Comparison of ENCODE assay signal across 11 cellular contexts in the genomic region with DNA sequence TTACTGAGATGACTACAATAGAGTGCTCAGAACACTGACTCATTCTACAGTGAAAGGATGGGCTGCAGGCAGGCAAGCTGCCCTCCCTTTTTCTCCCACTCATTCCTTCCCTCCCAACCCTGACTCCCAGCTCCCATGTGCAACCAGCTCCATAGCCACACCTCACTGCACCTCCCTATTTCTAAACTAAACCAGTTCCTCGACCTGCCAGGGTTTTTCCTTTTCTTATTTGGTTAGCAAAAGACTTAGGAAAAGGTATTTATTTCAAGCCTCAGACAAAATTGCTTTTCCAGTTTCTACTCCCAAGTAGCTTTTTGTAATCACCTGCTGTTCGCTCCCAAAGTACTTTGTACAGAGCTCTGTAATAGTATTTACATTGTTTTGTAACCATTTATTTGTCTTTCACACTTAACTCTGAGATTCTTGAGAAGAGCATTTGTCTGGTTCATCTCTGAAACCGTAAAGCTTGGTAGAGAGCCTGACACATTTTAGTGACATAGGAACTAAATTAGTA. TPM values are rescaled to one million over a fixed set of nuclear protein-coding genes. Genes with fewer than 3 reads are reported as not detected.
DNase-seq lines count a peak whose midpoint lies in the region; ATAC-seq and TF ChIP-seq lines count a peak whose summit lies in the region.
"Had no signal": no experiment of that assay in that cellular context is flagged by ENCODE, and none has a peak within 500 bp of the region (broad histone marks: within the 10 kb centered on the region; RNA-seq: fewer than 3 reads in every experiment).

No MANE protein-coding gene starts in this region.

- TF ChIP-seq CTCF in fibroblast of mammary gland (conservative IDR thresholded peaks at IDR 0.05; ENCODE audit: control insufficient read depth, insufficient read depth, low read depth, low read length) (no peak), progenitor cell of endocrine pancreas (IDR thresholded peaks at IDR 0.05; ENCODE audit: unreplicated experiment) (no peak), ascending aorta (IDR thresholded peaks at IDR 0.05) (no peak)

- H3K27ac ChIP-seq in ascending aorta = no peak overlapping the region
- no peak overlapping the region for H3K27ac ChIP-seq in Karpas-422 (ENCODE audit: low read length)
- H3K27ac ChIP-seq: tibial artery had no signal

- POLR2A ChIA-PET in activated CD8-positive, alpha-beta T cell treated with anti-CD3 and anti-CD28 coated beads, Interleukin-2, amount 10 ng/mL, durations not matched to agents 7 days and 5 days (lab: Charles Lee) = no interaction called here

- CTCF ChIA-PET in activated CD8-positive, alpha-beta T cell treated with anti-CD3 and anti-CD28 coated beads, Interleukin-2, amount 10 ng/mL, durations not matched to agents 7 days and 5 days (lab: Charles Lee) = interaction anchor here (1.4 kb wide), 1 partner anchor 103 kb away, joined by 4 read pairs; no protein-coding TSS in a partner anchor

- no peaks in the 10 kb centered on the region for H4K20me1 ChIP-seq in Karpas-422 (ENCODE audit: insufficient read depth, low read depth, low read length)

- H2AFZ ChIP-seq in Karpas-422 (ENCODE audit: low read length) = no peak overlapping the region

- H3K9me3 ChIP-seq in ascending aorta = no peaks in the 10 kb centered on the region
- H3K9me3 ChIP-seq in Karpas-422 (ENCODE audit: low read length) = no peaks in the 10 kb centered on the region
- H3K9me3 ChIP-seq: HAP-1, tibial artery had no signal

- H3K9ac ChIP-seq in Karpas-422 (ENCODE audit: low read length) = no peak overlapping the region

- no peaks in the 10 kb centered on the region for H3K9me3 Mint-ChIP-seq in progenitor cell of endocrine pancreas (ENCODE audit: low read depth)
- H3K9me3 Mint-ChIP-seq in activated CD8-positive, alpha-beta T cell treated with anti-CD3 and anti-CD28 coated beads, Interleukin-2, amount 10 ng/mL, durations not matched to agents 7 days and 5 days (ENCODE audit: insufficient read depth) = no peaks in the 10 kb centered on the region

- H3K27me3 Mint-ChIP-seq in progenitor cell of endocrine pancreas = no peaks in the 10 kb centered on the region
- peaks cover 21% of the 10 kb centered on the region for H3K27me3 Mint-ChIP-seq in activated CD8-positive, alpha-beta T cell treated with anti-CD3 and anti-CD28 coated beads, Interleukin-2, amount 10 ng/mL, durations not matched to agents 7 days and 5 days (ENCODE audit: low read depth)

- intact Hi-C loops in ascending aorta (cut with DNase I) = no loop called here

- no peaks in the 10 kb centered on the region for H3K36me3 Mint-ChIP-seq in progenitor cell of endocrine pancreas (ENCODE audit: insufficient read depth)
- H3K36me3 Mint-ChIP-seq in activated CD8-positive, alpha-beta T cell treated with anti-CD3 and anti-CD28 coated beads, Interleukin-2, amount 10 ng/mL, durations not matched to agents 7 days and 5 days (ENCODE audit: low read depth) = no peaks in the 10 kb centered on the region

- DNase-seq in ELF-1 (ENCODE audit: low read depth, low spot score) (peak; percentile 31), NCI-H510A treated with DMSO at 0.1 percent for 48 hours (lab: John Stamatoyannopoulos, UW) (peak; percentile 67), fibroblast of mammary gland (ENCODE audit: low read depth) (peak; percentile 83), progenitor cell of endocrine pancreas (ENCODE audit: low spot score, unreplicated experiment) (no peak), ascending aorta (ENCODE audit: low spot score in 2 of 2) (no peak), Karpas-422 (no peak), DMS79 (lab: John Stamatoyannopoulos, UW) (no peak)
- no peak for DNase-seq in activated CD8-positive, alpha-beta T cell treated with anti-CD3 and anti-CD28 coated beads, Interleukin-2, amount 10 ng/mL, durations not matched to agents 7 days and 5 days
- DNase-seq: amniotic stem cell, tibial artery had no signal

- ATAC-seq in activated CD8-positive, alpha-beta T cell treated with anti-CD3 and anti-CD28 coated beads, Interleukin-2, amount 10 ng/mL, durations not matched to agents 7 days and 5 days = no peak

- H3K27me3 ChIP-seq in ascending aorta (no peaks in the 10 kb centered on the region), Karpas-422 (ENCODE audit: low read length) (no peaks in the 10 kb centered on the region)
- H3K27me3 ChIP-seq: tibial artery had no signal

- no peaks in the 10 kb centered on the region for H3K9me2 ChIP-seq in Karpas-422 (replicated peaks; ENCODE audit: insufficient read depth, low read length)

- H3K4me3 ChIP-seq in fibroblast of mammary gland (ENCODE audit: control insufficient read depth, low read depth, low read length) = no peak overlapping the region
- H3K4me3 ChIP-seq in ascending aorta = no peak overlapping the region
- no peak overlapping the region for H3K4me3 ChIP-seq in Karpas-422 (ENCODE audit: low read length)
- H3K4me3 ChIP-seq: HAP-1, tibial artery had no signal

- H3K4me1 ChIP-seq in ascending aorta = no peaks in the 10 kb centered on the region
- H3K4me1 ChIP-seq in Karpas-422 (ENCODE audit: low read length) = no peaks in the 10 kb centered on the region
- H3K4me1 ChIP-seq: HAP-1, tibial artery had no signal

- H3K27ac Mint-ChIP-seq in progenitor cell of endocrine pancreas = peak overlapping the region; percentile 46
- no peak overlapping the region for H3K27ac Mint-ChIP-seq in activated CD8-positive, alpha-beta T cell treated with anti-CD3 and anti-CD28 coated beads, Interleukin-2, amount 10 ng/mL, durations not matched to agents 7 days and 5 days

- H3K36me3 ChIP-seq in ascending aorta = no peaks in the 10 kb centered on the region
- H3K36me3 ChIP-seq in Karpas-422 (ENCODE audit: insufficient read depth, low read length) = no peaks in the 10 kb centered on the region
- H3K36me3 ChIP-seq: HAP-1, tibial artery had no signal

- peaks cover 16% of the 10 kb centered on the region for H3K4me1 Mint-ChIP-seq in progenitor cell of endocrine pancreas (ENCODE audit: low read depth)
- H3K4me1 Mint-ChIP-seq in activated CD8-positive, alpha-beta T cell treated with anti-CD3 and anti-CD28 coated beads, Interleukin-2, amount 10 ng/mL, durations not matched to agents 7 days and 5 days (ENCODE audit: low read depth) = no peaks in the 10 kb centered on the region

- no peak overlapping the region for H3K4me2 ChIP-seq in Karpas-422 (ENCODE audit: low read depth, low read length, poor library complexity, severe bottlenecking)

- H3K79me2 ChIP-seq in Karpas-422 (ENCODE audit: low read length) = no peaks in the 10 kb centered on the region

- no peak overlapping the region for H3K4me3 Mint-ChIP-seq in progenitor cell of endocrine pancreas (ENCODE audit: low read depth)
- no peak overlapping the region for H3K4me3 Mint-ChIP-seq in activated CD8-positive, alpha-beta T cell treated with anti-CD3 and anti-CD28 coated beads, Interleukin-2, amount 10 ng/mL, durations not matched to agents 7 days and 5 days

RNA-seq across cellular contexts. Expression of gene AADAC, which starts 2.2 kb away (rescaled TPM):
- total RNA-seq in progenitor cell of endocrine pancreas = not detected in 2 replicates
- total RNA-seq in ascending aorta = 1.2 TPM
- total RNA-seq in Karpas-422 (2014; rRNA removed; shearing (Covaris generic); ENCODE audit: low replicate concordance) = not detected in 2 replicates
- total RNA-seq in activated CD8-positive, alpha-beta T cell treated with anti-CD3 and anti-CD28 coated beads, Interleukin-2, amount 10 ng/mL, durations not matched to agents 7 days and 5 days = not detected

RNA-seq across cellular contexts. Expression of gene SUCNR1, which starts 57.3 kb away (rescaled TPM):
- total RNA-seq in progenitor cell of endocrine pancreas (0.07 and 0.16 TPM in 2 replicates), ascending aorta (3.1 TPM)
- total RNA-seq in Karpas-422 (2014; rRNA removed; shearing (Covaris generic); ENCODE audit: low replicate concordance) = not detected in 2 replicates
- total RNA-seq in activated CD8-positive, alpha-beta T cell treated with anti-CD3 and anti-CD28 coated beads, Interleukin-2, amount 10 ng/mL, durations not matched to agents 7 days and 5 days = not detected

Comparison
In these comparisons a context has a peak if more than half of its experiments do, and no peak if none do; other contexts are left out.
1. DNase-seq: peak in ELF-1 (single experiment), NCI-H510A treated with DMSO at 0.1 percent for 48 hours (single experiment) and fibroblast of mammary gland (single experiment); none in progenitor cell of endocrine pancreas (single experiment), ascending aorta (0 of 2), Karpas-422 (single experiment), activated CD8-positive, alpha-beta T cell treated with anti-CD3 and anti-CD28 coated beads, Interleukin-2, amount 10 ng/mL, durations not matched to agents 7 days and 5 days (single experiment) and DMS79 (single experiment).